In the genomic region with DNA sequence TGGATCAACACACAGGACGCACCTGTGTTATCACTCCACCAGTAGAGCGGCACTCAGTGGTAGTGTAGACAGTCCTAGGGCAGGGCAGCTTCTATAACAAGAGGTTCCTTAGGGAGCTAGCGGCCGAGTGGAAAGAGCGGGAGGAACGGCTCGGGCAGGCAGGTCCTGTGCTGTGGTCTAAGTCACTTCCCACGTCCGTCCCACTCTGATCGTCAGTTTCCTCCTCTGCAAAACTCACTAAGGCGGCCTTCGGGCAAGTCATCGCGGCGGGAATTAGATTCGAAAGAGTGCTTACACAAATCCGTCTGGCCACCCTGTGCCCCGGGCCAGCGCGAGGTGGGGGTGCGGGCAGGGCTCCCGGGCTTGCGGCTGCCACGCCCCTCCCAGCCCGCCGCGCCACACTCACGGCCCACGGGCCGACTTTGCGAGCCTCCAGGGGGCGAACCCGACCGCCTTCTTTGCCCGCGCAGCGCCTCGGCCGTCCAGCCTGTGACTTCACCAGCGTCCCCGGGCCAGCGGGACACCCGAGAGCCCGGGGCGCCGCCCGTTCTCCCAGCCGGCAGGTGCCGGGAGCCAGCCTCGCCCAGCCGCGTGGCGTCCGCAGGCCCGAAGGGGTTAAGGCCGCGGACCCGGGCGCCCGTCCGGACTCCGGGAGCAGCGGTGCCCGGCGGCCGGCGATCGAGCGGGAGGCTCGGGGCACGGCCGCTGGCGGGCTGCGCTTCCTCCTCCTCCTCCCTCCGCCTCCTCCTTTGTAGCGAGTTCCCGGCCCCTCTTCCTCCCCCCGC, we compare ENCODE assay signal across 8 cellular contexts. TPM values are rescaled to one million over a fixed set of nuclear protein-coding genes. Genes with fewer than 3 reads are reported as not detected.
DNase-seq lines count a peak whose midpoint lies in the region; ATAC-seq and TF ChIP-seq lines count a peak whose summit lies in the region.

No MANE protein-coding gene starts in this region.

- intact Hi-C loops in body of pancreas (cut with DNase I) = no loop called here

- H3K9me3 Mint-ChIP-seq in progenitor cell of endocrine pancreas (ENCODE audit: low read depth) = no peaks in the 10 kb centered on the region

- 2% methylated on average over 37 to 77 of the region's 78 CpGs for WGBS in body of pancreas, 2 donors

- H3K27ac Mint-ChIP-seq in progenitor cell of endocrine pancreas = peak overlapping the region; percentile 57

- H3K9me3 ChIP-seq in body of pancreas = no peaks in the 10 kb centered on the region

- peak; percentile 64 for DNase-seq in AG08395 (ENCODE audit: low spot score)
- DNase-seq in H4 (ENCODE audit: low spot score) = peak; percentile 21
- DNase-seq in RPMI8226 = peak; percentile 52
- DNase-seq in body of pancreas = peak; percentile 43 to 54 (median 47)
- peak in 47 of 51 donors; percentile 40 to 92 (median 73) for DNase-seq in hypothalamus (lab: John Stamatoyannopoulos, UW)
- peak; percentile 49 for DNase-seq in progenitor cell of endocrine pancreas (ENCODE audit: low spot score, unreplicated experiment)
- DNase-seq in NCI-H2107 treated with DMSO at 0.1 percent for 48 hours (lab: John Stamatoyannopoulos, UW; ENCODE audit: unreplicated experiment) = no peak

- no peaks in the 10 kb centered on the region for H3K27me3 ChIP-seq in body of pancreas

- H3K36me3 ChIP-seq in body of pancreas (replicated peaks in 1 of 2; ENCODE audit: insufficient read depth in 1 of 2, low read depth in 2 of 2) = no peaks in the 10 kb centered on the region

- TF ChIP-seq POLR2A in body of pancreas (IDR thresholded peaks at IDR 0.05) = peak in 2 of 3 donors; percentile 3 to 7

- TF ChIP-seq CTCF in body of pancreas (IDR thresholded peaks at IDR 0.05) = peak in 3 of 7 experiments; percentile 19 to 33 (median 27)
- TF ChIP-seq CTCF in progenitor cell of endocrine pancreas (IDR thresholded peaks at IDR 0.05; ENCODE audit: unreplicated experiment) = peak; percentile 55

- peak overlapping the region in 2 of 4 donors; percentile 36 to 48 for H3K27ac ChIP-seq in body of pancreas

- no peaks in the 10 kb centered on the region for H3K36me3 Mint-ChIP-seq in progenitor cell of endocrine pancreas (ENCODE audit: insufficient read depth)

- H3K4me3 ChIP-seq in body of pancreas = peak overlapping the region in 1 of 2 donors; percentile 27

- H3K4me1 Mint-ChIP-seq in progenitor cell of endocrine pancreas (ENCODE audit: low read depth) = peaks cover 4% of the 10 kb centered on the region

- peak; percentile 57 for ATAC-seq in body of pancreas
- ATAC-seq in GM21529 (IDR thresholded peaks at IDR 0.05; ENCODE audit: unreplicated experiment) = no peak

- peaks cover 20% of the 10 kb centered on the region for H3K4me1 ChIP-seq in body of pancreas

- peaks cover 81% of the 10 kb centered on the region for H3K27me3 Mint-ChIP-seq in progenitor cell of endocrine pancreas

- H3K4me3 Mint-ChIP-seq in progenitor cell of endocrine pancreas (ENCODE audit: low read depth) = peak overlapping the region; percentile 69

RNA-seq across cellular contexts. Expression of gene CORO2B, which starts 0.4 kb away (rescaled TPM):
- total RNA-seq in H4 (2014; rRNA removed; shearing (Covaris generic)) = 0.33 and 0.64 TPM in 2 replicates
- total RNA-seq in body of pancreas (1 to 10 TPM; 1.0 to 4.0 TPM), progenitor cell of endocrine pancreas (1.5 and 2.0 TPM in 2 replicates)
